Comparison of ENCODE assay signal across 25 cellular contexts in the genomic region with DNA sequence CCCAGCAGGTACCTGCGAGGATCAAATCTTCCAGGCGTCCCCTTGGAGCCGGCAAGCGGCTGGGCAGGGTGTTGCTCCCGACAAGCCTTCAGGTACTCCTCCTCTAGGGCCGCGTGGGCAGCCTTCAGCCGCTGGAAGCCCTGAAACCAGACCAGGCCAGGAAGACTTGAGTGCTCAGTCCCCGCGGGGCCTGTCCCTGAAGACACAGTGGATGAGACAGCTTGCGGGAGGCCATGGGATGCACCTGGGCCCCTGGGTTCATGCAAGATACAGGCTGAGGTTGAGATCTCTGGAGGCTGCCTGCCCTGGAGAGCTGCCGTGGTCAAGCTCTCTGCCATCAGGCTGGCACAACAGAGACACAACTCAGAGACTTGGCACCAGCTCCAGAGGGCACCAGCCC. TPM values are rescaled to one million over a fixed set of nuclear protein-coding genes. Genes with fewer than 3 reads are reported as not detected.
DNase-seq lines count a peak whose midpoint lies in the region; ATAC-seq lines count a peak whose summit lies in the region.
"Had no signal": no experiment of that assay in that cellular context is flagged by ENCODE, and none has a peak within 500 bp of the region (broad histone marks: within the 10 kb centered on the region; RNA-seq: fewer than 3 reads in every experiment).

No MANE protein-coding gene starts in this region.

- peaks cover 20 to 63% of the 10 kb centered on the region in 2 donors for H3K36me3 Mint-ChIP-seq in activated T-cell treated with anti-CD3 and anti-CD28 coated beads, Interleukin-2, amount 50 U/mL, for 72 hours (ENCODE audit: insufficient read depth in 2 of 2)
- peaks cover 75% of the 10 kb centered on the region for H3K36me3 Mint-ChIP-seq in activated CD4-positive, alpha-beta memory T cell treated with anti-CD3 and anti-CD28 coated beads for 36 hours
- peaks cover 96% of the 10 kb centered on the region for H3K36me3 Mint-ChIP-seq in effector memory CD8-positive, alpha-beta T cell (ENCODE audit: insufficient read depth)

- no peak for DNase-seq in activated T-cell treated with anti-CD3 and anti-CD28 coated beads, Interleukin-2, amount 50 U/mL, for 72 hours
- no peak for DNase-seq in activated T-cell treated with anti-CD3 and anti-CD28 coated beads for 4 hours
- no peak for DNase-seq in activated CD4-positive, alpha-beta memory T cell treated with anti-CD3 and anti-CD28 coated beads for 36 hours
- no peak for DNase-seq in effector memory CD8-positive, alpha-beta T cell
- no peak for DNase-seq in stimulated activated naive CD8-positive, alpha-beta T cell treated with anti-CD3 and anti-CD28 coated beads, Interleukin-15, amount 100 ng/mL, for 72 hours
- no peak for DNase-seq in head of caudate nucleus
- no peak for DNase-seq in NCI-H1417 treated with DMSO at 0.1 percent for 48 hours (lab: John Stamatoyannopoulos, UW)
- no peak for DNase-seq in Right ventricle myocardium inferior (ENCODE audit: missing footprints)
- DNase-seq: activated gamma-delta T cell; body of pancreas; cortex of kidney; DMS79; GOT3; hypothalamus; MG63; NCI-H1694 treated with DMSO at 0.1 percent for 48 hours; NCI-H345; SK-N-SH; stimulated activated CD8-positive, alpha-beta memory T cell treated with anti-CD3 and anti-CD28 coated beads, Interleukin-4, amount 100 ng/mL, for 48 hours; thyroid gland had no signal

- POLR2A ChIA-PET in activated CD4-positive, alpha-beta memory T cell treated with anti-CD3 and anti-CD28 coated beads for 36 hours (lab: Charles Lee) = interaction anchor here (2.2 to 3.3 kb wide), 2 partner anchors 10 to 24 kb away, joined by 15 to 52 read pairs; a partner anchor contains a TSS

- no peaks in the 10 kb centered on the region for H3K9me3 Mint-ChIP-seq in activated T-cell treated with anti-CD3 and anti-CD28 coated beads, Interleukin-2, amount 50 U/mL, for 72 hours
- H3K9me3 Mint-ChIP-seq in activated CD4-positive, alpha-beta memory T cell treated with anti-CD3 and anti-CD28 coated beads for 36 hours = no peaks in the 10 kb centered on the region
- no peaks in the 10 kb centered on the region for H3K9me3 Mint-ChIP-seq in effector memory CD8-positive, alpha-beta T cell
- no peaks in the 10 kb centered on the region for H3K9me3 Mint-ChIP-seq in stimulated activated naive CD8-positive, alpha-beta T cell treated with anti-CD3 and anti-CD28 coated beads, Interleukin-15, amount 100 ng/mL, for 72 hours
- H3K9me3 Mint-ChIP-seq: neural crest cell had no signal

- peak overlapping the region; percentile 95 for H3K27ac Mint-ChIP-seq in activated T-cell treated with anti-CD3 and anti-CD28 coated beads, Interleukin-2, amount 50 U/mL, for 72 hours
- H3K27ac Mint-ChIP-seq in activated CD4-positive, alpha-beta memory T cell treated with anti-CD3 and anti-CD28 coated beads for 36 hours = peak overlapping the region; percentile 90
- peak overlapping the region; percentile 91 to 96 for H3K27ac Mint-ChIP-seq in effector memory CD8-positive, alpha-beta T cell
- peak overlapping the region; percentile 70 to 97 for H3K27ac Mint-ChIP-seq in stimulated activated naive CD8-positive, alpha-beta T cell treated with anti-CD3 and anti-CD28 coated beads, Interleukin-15, amount 100 ng/mL, for 72 hours

- no peaks in the 10 kb centered on the region for H3K27me3 Mint-ChIP-seq in activated T-cell treated with anti-CD3 and anti-CD28 coated beads, Interleukin-2, amount 50 U/mL, for 72 hours (ENCODE audit: low read depth)
- no peaks in the 10 kb centered on the region for H3K27me3 Mint-ChIP-seq in activated CD4-positive, alpha-beta memory T cell treated with anti-CD3 and anti-CD28 coated beads for 36 hours
- no peaks in the 10 kb centered on the region for H3K27me3 Mint-ChIP-seq in effector memory CD8-positive, alpha-beta T cell
- no peaks in the 10 kb centered on the region for H3K27me3 Mint-ChIP-seq in stimulated activated naive CD8-positive, alpha-beta T cell treated with anti-CD3 and anti-CD28 coated beads, Interleukin-15, amount 100 ng/mL, for 72 hours

- no peak for ATAC-seq in activated T-cell treated with anti-CD3 and anti-CD28 coated beads, Interleukin-2, amount 50 U/mL, for 72 hours (replicated peaks in 1 of 2)
- no peak for ATAC-seq in effector memory CD8-positive, alpha-beta T cell (replicated peaks)
- no peak for ATAC-seq in stimulated activated naive CD8-positive, alpha-beta T cell treated with anti-CD3 and anti-CD28 coated beads, Interleukin-15, amount 100 ng/mL, for 72 hours
- ATAC-seq in Right ventricle myocardium inferior = no peak
- ATAC-seq: body of pancreas, Panc1 had no signal

- peaks cover 73% of the 10 kb centered on the region for H3K4me1 Mint-ChIP-seq in activated T-cell treated with anti-CD3 and anti-CD28 coated beads, Interleukin-2, amount 50 U/mL, for 72 hours (ENCODE audit: low read depth)
- peaks cover 72% of the 10 kb centered on the region for H3K4me1 Mint-ChIP-seq in activated CD4-positive, alpha-beta memory T cell treated with anti-CD3 and anti-CD28 coated beads for 36 hours (ENCODE audit: low read depth)
- H3K4me1 Mint-ChIP-seq in effector memory CD8-positive, alpha-beta T cell (ENCODE audit: low read depth in 2 of 2) = peaks cover 66 to 69% of the 10 kb centered on the region in 2 donors
- peaks cover 92% of the 10 kb centered on the region for H3K4me1 Mint-ChIP-seq in stimulated activated naive CD8-positive, alpha-beta T cell treated with anti-CD3 and anti-CD28 coated beads, Interleukin-15, amount 100 ng/mL, for 72 hours
- H3K4me1 Mint-ChIP-seq: neural crest cell had no signal

- no peak overlapping the region for H3K4me3 Mint-ChIP-seq in activated T-cell treated with anti-CD3 and anti-CD28 coated beads, Interleukin-2, amount 50 U/mL, for 72 hours
- H3K4me3 Mint-ChIP-seq in activated CD4-positive, alpha-beta memory T cell treated with anti-CD3 and anti-CD28 coated beads for 36 hours = no peak overlapping the region
- H3K4me3 Mint-ChIP-seq in effector memory CD8-positive, alpha-beta T cell = no peak overlapping the region
- H3K4me3 Mint-ChIP-seq in stimulated activated naive CD8-positive, alpha-beta T cell treated with anti-CD3 and anti-CD28 coated beads, Interleukin-15, amount 100 ng/mL, for 72 hours = no peak overlapping the region
- H3K4me3 Mint-ChIP-seq: neural crest cell had no signal

- intact Hi-C loops in activated CD4-positive, alpha-beta memory T cell treated with anti-CD3 and anti-CD28 coated beads for 36 hours (cut with micrococcal nuclease) = no loop called here
- intact Hi-C loops in head of caudate nucleus (cut with DNase I) = no loop called here
- intact Hi-C loops in Right ventricle myocardium inferior (cut with DNase I) = no loop called here

- CTCF ChIA-PET in activated CD4-positive, alpha-beta memory T cell treated with anti-CD3 and anti-CD28 coated beads for 36 hours (lab: Charles Lee) = interaction anchor here (3.8 to 9.5 kb wide), 2 partner anchors 23 kb away, joined by 13 to 78 read pairs; a partner anchor contains a TSS

RNA-seq across cellular contexts. Expression of a gene that starts 25.4 kb away (rescaled TPM):
- total RNA-seq in activated T-cell treated with anti-CD3 and anti-CD28 coated beads, Interleukin-2, amount 50 U/mL, for 72 hours = 100 to 1,000 TPM; 204 to 246 TPM
- 100 to 1,000 TPM; 127 to 130 TPM for total RNA-seq in activated CD4-positive, alpha-beta memory T cell treated with anti-CD3 and anti-CD28 coated beads for 36 hours
- total RNA-seq in Right ventricle myocardium inferior = 7.1 TPM

RNA-seq across cellular contexts. Expression of a gene that starts 32.7 kb away (rescaled TPM):
- total RNA-seq in activated T-cell treated with anti-CD3 and anti-CD28 coated beads, Interleukin-2, amount 50 U/mL, for 72 hours = not detected
- total RNA-seq in activated CD4-positive, alpha-beta memory T cell treated with anti-CD3 and anti-CD28 coated beads for 36 hours = not detected
- total RNA-seq in Right ventricle myocardium inferior = not detected
- total RNA-seq: body of pancreas, fibroblast of villous mesenchyme, kidney epithelial cell, neural crest cell, pulmonary artery endothelial cell, thyroid gland had no signal

RNA-seq across cellular contexts. Expression of a gene that starts 39.5 kb away (rescaled TPM):
- total RNA-seq in activated T-cell treated with anti-CD3 and anti-CD28 coated beads, Interleukin-2, amount 50 U/mL, for 72 hours = not detected
- not detected for total RNA-seq in activated CD4-positive, alpha-beta memory T cell treated with anti-CD3 and anti-CD28 coated beads for 36 hours
- total RNA-seq in Right ventricle myocardium inferior = 0.51 TPM
- total RNA-seq: fibroblast of villous mesenchyme, kidney epithelial cell, neural crest cell, pulmonary artery endothelial cell, thyroid gland had no signal

Comparison
In these comparisons a context has a peak if more than half of its experiments do, and no peak if none do; other contexts are left out.
1. RNA of a gene that starts 25.4 kb away (total RNA-seq): 204 to 246 TPM in activated T-cell treated with anti-CD3 and anti-CD28 coated beads, Interleukin-2, amount 50 U/mL, for 72 hours and 127 to 130 TPM in activated CD4-positive, alpha-beta memory T cell treated with anti-CD3 and anti-CD28 coated beads for 36 hours; 7.1 TPM in Right ventricle myocardium inferior (single experiment); every median in the first group is over 10 times any median in the second.
2. Peak in every context shown above with its lines, with median percentiles within 50 percentile points of each other: H3K27ac Mint-ChIP-seq.